ENCODE assay signal across 12 cellular contexts in genomic region chr9:100554935-100555401, GRCh38.
DNase-seq lines count a peak whose midpoint lies in the region; ATAC-seq and TF ChIP-seq lines count a peak whose summit lies in the region.
"Had no signal": no experiment of that assay in that cellular context is flagged by ENCODE, and none has a peak within 500 bp of the region (broad histone marks: within the 10 kb centered on the region; RNA-seq: fewer than 3 reads in every experiment).

No MANE protein-coding gene starts in this region.

- TF ChIP-seq POLR2A in GM18505 (IDR thresholded peaks at IDR 0.05; ENCODE audit: borderline replicate concordance, extremely low read depth, insufficient read depth, insufficient read length): no peak

- DNase-seq in amniotic epithelial cell (ENCODE audit: low read depth): peak; percentile 10
- peak; percentile 64 for DNase-seq in inferior parietal cortex (ENCODE audit: extremely low spot score)
- no peak for DNase-seq in 8988T
- no peak for DNase-seq in stimulated activated naive CD4-positive, alpha-beta T cell (lab: John Stamatoyannopoulos, UW)
- no peak for DNase-seq in stimulated activated CD4-positive, alpha-beta T cell treated with anti-CD3 and anti-CD28 coated beads, Interleukin-2, amount 100 ng/mL, for 24 hours
- DNase-seq in DMS153 (lab: John Stamatoyannopoulos, UW): no peak
- DNase-seq: NCI-H510A, sigmoid colon, SW 1271 had no signal

- ATAC-seq in GM18505 (IDR thresholded peaks at IDR 0.05; ENCODE audit: unreplicated experiment) (peak; percentile 34), GM21825 (IDR thresholded peaks at IDR 0.05; ENCODE audit: unreplicated experiment) (peak; percentile 57)
- ATAC-seq: K562 had no signal

Comparison
In these comparisons a context has a peak if more than half of its experiments do, and no peak if none do; other contexts are left out.
1. DNase-seq: peak in amniotic epithelial cell (single experiment) and inferior parietal cortex (single experiment); none in 8988T (single experiment), stimulated activated naive CD4-positive, alpha-beta T cell (0 of 6), stimulated activated CD4-positive, alpha-beta T cell treated with anti-CD3 and anti-CD28 coated beads, Interleukin-2, amount 100 ng/mL, for 24 hours (0 of 2) and DMS153 (single experiment).